8 cellular contexts compared by ENCODE assay signal in genomic region chr12:99985129-99985570, GRCh38. TPM values are rescaled to one million over a fixed set of nuclear protein-coding genes. Genes with fewer than 3 reads are reported as not detected.
DNase-seq lines count a peak whose midpoint lies in the region; ATAC-seq and TF ChIP-seq lines count a peak whose summit lies in the region.

No MANE protein-coding gene starts in this region.

- H3K36me3 ChIP-seq in A673 (ENCODE audit: insufficient read depth, low read length, poor library complexity, severe bottlenecking): no peaks in the 10 kb centered on the region
- no peaks in the 10 kb centered on the region for H3K36me3 ChIP-seq in MG63
- no peaks in the 10 kb centered on the region for H3K36me3 ChIP-seq in mammary epithelial cell (ENCODE audit: insufficient read depth, low read length)
- H3K36me3 ChIP-seq in mesodermal cell (ENCODE audit: control insufficient read depth, insufficient read depth, low read length): no peaks in the 10 kb centered on the region

- BruUV-seq in A673 (replicated peaks; lab: Mats Ljungman, UMichigan) (no TSS peak), mammary epithelial cell (replicated peaks; lab: Mats Ljungman, UMichigan) (no TSS peak)

- H2AFZ ChIP-seq in mammary epithelial cell (ENCODE audit: low read depth, low read length): peak overlapping the region; percentile 89

- H4K20me1 ChIP-seq in mammary epithelial cell (ENCODE audit: insufficient read depth, low read length): no peaks in the 10 kb centered on the region

- peak overlapping the region; percentile 22 for H3K9ac ChIP-seq in mammary epithelial cell (ENCODE audit: insufficient read depth, low read length)

- H3K4me2 ChIP-seq in mammary epithelial cell (ENCODE audit: insufficient read depth, low read depth, low read length): peak overlapping the region; percentile 99

- H3K27me3 ChIP-seq in A673 (replicated peaks; ENCODE audit: insufficient read depth, low read depth, low read length, poor library complexity) (peaks cover 50% of the 10 kb centered on the region), MG63 (peaks cover 3% of the 10 kb centered on the region; the same call in 1 of the 2 replicates), mammary epithelial cell (ENCODE audit: insufficient read depth, low read length) (peaks cover 8% of the 10 kb centered on the region)

- TF ChIP-seq CTCF in A673 (conservative IDR thresholded peaks at IDR 0.05; ENCODE audit: low read depth, low read length) (no peak), mammary epithelial cell (conservative IDR thresholded peaks at IDR 0.05 in 1 of 2, IDR thresholded peaks at IDR 0.05 in 1 of 2; ENCODE audit: extremely low read depth in 1 of 2, insufficient read depth in 1 of 2, low read depth in 1 of 2, low read length in 2 of 2) (no peak), RWPE1 (conservative IDR thresholded peaks at IDR 0.05; ENCODE audit: low read depth) (no peak)

- CTCF ChIA-PET in A673 (lab: Charles Lee) (no interaction called here), mammary epithelial cell (lab: Charles Lee; ENCODE audit: low non-redundant PET) (no interaction called here), RWPE1 (lab: Yijun Ruan, JAX) (no interaction called here)

- H3K4me3 ChIP-seq in A673 (ENCODE audit: low read depth, low read length, poor library complexity, severe bottlenecking) (peak overlapping the region; percentile 45), MG63 (peak overlapping the region; percentile 66), mammary epithelial cell (replicated peaks in 1 of 3; ENCODE audit: insufficient read depth in 1 of 3, low read depth in 2 of 3, low read length in 3 of 3) (peak overlapping the region; percentile 38 to 58 (median 38)), mesodermal cell (ENCODE audit: extremely low read depth, insufficient read depth, low read length, poor library complexity, severe bottlenecking) (peak overlapping the region; percentile 50)

- DNase-seq in A673 (ENCODE audit: low spot score): no peak
- no peak for DNase-seq in MG63
- DNase-seq in mammary epithelial cell: peak; percentile 30
- DNase-seq in RWPE1 (ENCODE audit: low spot score): no peak
- no peak for DNase-seq in middle frontal gyrus (ENCODE audit: extremely low spot score, low spot score)
- no peak for DNase-seq in GF-D8 (lab: John Stamatoyannopoulos, UW)

- H3K79me2 ChIP-seq in mammary epithelial cell (ENCODE audit: insufficient read depth, low read length): no peaks in the 10 kb centered on the region

- dilution Hi-C loops in mammary epithelial cell (cut with HindIII; ENCODE audit: low sequenced_read_pairs): no loop called here

- POLR2A ChIA-PET in A673 (lab: Charles Lee; ENCODE audit: low non-redundant PET): no interaction called here
- POLR2A ChIA-PET in RWPE1 (lab: Yijun Ruan, JAX; ENCODE audit: low non-redundant PET): no interaction called here

- H3K9me3 ChIP-seq in A673 (ENCODE audit: low read depth, low read length, poor library complexity, severe bottlenecking) (no peaks in the 10 kb centered on the region), MG63 (no peaks in the 10 kb centered on the region), mammary epithelial cell (replicated peaks; ENCODE audit: insufficient read depth, low read length) (no peaks in the 10 kb centered on the region), mesodermal cell (ENCODE audit: control insufficient read depth, low read length) (no peaks in the 10 kb centered on the region)

- H3K4me1 ChIP-seq in A673 (ENCODE audit: insufficient read depth, low read length, poor library complexity, severe bottlenecking) (peaks cover 11% of the 10 kb centered on the region), mammary epithelial cell (ENCODE audit: insufficient read depth, low read length) (peaks cover 8% of the 10 kb centered on the region), mesodermal cell (ENCODE audit: control insufficient read depth, insufficient read depth, low read length, poor library complexity, severe bottlenecking) (peaks cover 8% of the 10 kb centered on the region)

- intact Hi-C loops in A673 (cut with micrococcal nuclease; ENCODE audit: unreplicated experiment) (no loop called here), mammary epithelial cell (cut with micrococcal nuclease) (loop anchor here (10.0 kb wide), 1 partner anchor 1350 kb away; no protein-coding TSS in a partner anchor)

- H3K27ac ChIP-seq in A673 (ENCODE audit: low read depth, low read length, poor library complexity, severe bottlenecking) (no peak overlapping the region), mammary epithelial cell (ENCODE audit: insufficient read depth, low read depth, low read length) (no peak overlapping the region), mesodermal cell (ENCODE audit: low read depth, low read length, severe bottlenecking) (no peak overlapping the region), RWPE1 (no peak overlapping the region)

- ATAC-seq in GM19351 (IDR thresholded peaks at IDR 0.05; ENCODE audit: unreplicated experiment): peak; percentile 49

- in situ Hi-C loops in mammary epithelial cell (cut with MboI; ENCODE audit: low sequenced_read_pairs in 2 of 2): no loop called here

- WGBS in mammary epithelial cell (ENCODE audit: low coverage, missing lambda C conversion rate): 4% methylated on average over 8 of the region's 10 CpGs
- WGBS in mesodermal cell (ENCODE audit: insufficient coverage in 2 of 2), 2 experiments: 7% methylated on average over 3 of the region's 10 CpGs; no CpG with 5 or more reads in 1 of the 2 experiments

RNA-seq across cellular contexts. Expression of gene ANKS1B, which starts 0.4 kb away (rescaled TPM):
- total RNA-seq in A673 (2021) (0.99 and 1.1 TPM in 2 replicates), mammary epithelial cell (1 to 10 TPM in 1 of 2 donors, not detected in 1; 1.3 TPM)
- total RNA-seq in MG63 (2014; rRNA removed; shearing (Covaris generic); ENCODE audit: low replicate concordance): 0.10 TPM in 1 of 2 replicates, not detected in the other
- not detected for polyA plus RNA-seq in mammary epithelial cell
- not detected for polyA minus RNA-seq in mammary epithelial cell
- 1.1 TPM for polyA plus RNA-seq in mesodermal cell (2013, experiment 1 of 2)
- polyA plus RNA-seq in mesodermal cell (2013, experiment 2 of 2): 1.5 TPM
